Comparison of ENCODE assay signal across 8 cellular contexts in the genomic region with DNA sequence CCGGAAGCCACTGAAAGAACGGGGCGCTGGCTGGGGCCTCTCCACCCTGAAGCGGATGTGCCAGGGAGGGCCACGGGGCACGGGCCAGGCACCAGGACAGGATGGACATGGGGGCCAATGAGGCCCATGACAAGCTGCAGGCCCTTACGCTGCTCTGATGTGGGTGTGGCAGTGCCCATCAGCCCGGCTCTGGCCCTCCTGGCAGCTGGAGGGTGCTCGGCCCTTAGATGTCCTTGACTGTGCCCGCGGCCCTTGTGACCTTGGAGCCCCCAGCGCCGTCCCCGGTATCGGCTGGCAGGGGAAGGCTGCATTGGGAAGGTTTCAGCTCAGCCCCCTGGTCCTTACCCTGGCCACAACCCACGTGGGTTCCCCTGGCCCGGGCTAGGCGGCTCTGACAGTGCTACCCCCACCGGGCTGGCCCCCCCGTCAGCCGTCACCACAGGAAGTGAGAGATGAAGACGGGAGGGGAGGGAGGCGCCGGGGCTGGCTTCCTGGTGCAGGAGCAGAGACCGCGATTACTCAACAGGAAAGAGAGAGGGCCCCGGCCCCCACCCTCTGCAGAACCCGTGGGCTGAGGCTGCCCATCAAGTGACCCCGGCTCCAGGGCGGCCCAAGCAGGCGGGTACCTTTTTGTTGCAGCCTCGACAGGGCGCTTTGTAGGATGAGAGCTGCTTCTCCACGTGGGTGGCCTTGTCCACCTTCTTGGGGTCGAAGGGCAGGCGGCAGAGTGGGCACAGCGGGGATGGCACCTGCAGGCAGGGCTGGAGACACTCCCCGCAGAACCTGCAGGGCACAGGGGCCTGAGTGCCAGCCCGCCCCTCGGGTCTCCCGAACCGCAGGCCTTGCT. TPM values are rescaled to one million over a fixed set of nuclear protein-coding genes. Genes with fewer than 3 reads are reported as not detected.
A peak's percentile ranks its signal among the peaks of the same experiment; 100 is the strongest.
DNase-seq lines count a peak whose midpoint lies in the region; ATAC-seq and TF ChIP-seq lines count a peak whose summit lies in the region.

No MANE protein-coding gene starts in this region.

- H3K4me3 Mint-ChIP-seq in stimulated activated effector memory CD8-positive, alpha-beta T cell treated with anti-CD3 and anti-CD28 coated beads, Interleukin-12 subunit alpha, Interleukin-12 subunit beta, amount 100 ng/mL, for 72 hours, result peak overlapping the region; percentile 95

- BruUV-seq in PC-9 (replicated peaks; lab: Mats Ljungman, UMichigan), result no TSS peak

- intact Hi-C loops in colonic mucosa (cut with DNase I) (no loop called here), PC-9 (cut with micrococcal nuclease; ENCODE audit: unreplicated experiment) (no loop called here)

- POLR2A ChIA-PET in AG04449 (lab: Yijun Ruan, JAX), result no interaction called here
- POLR2A ChIA-PET in PC-9 (lab: Charles Lee; ENCODE audit: unreplicated experiment), result interaction anchor here (0.6 kb wide), 1 partner anchor 1027 kb away, joined by 3 read pairs; no protein-coding TSS in a partner anchor

- TF ChIP-seq CTCF in AG04449 (IDR thresholded peaks at IDR 0.05; ENCODE audit: insufficient read depth, low read length, missing control alignments), result no peak
- TF ChIP-seq CTCF in GM20000 (IDR thresholded peaks at IDR 0.05; ENCODE audit: extremely low read depth, missing control alignments), result no peak
- no peak for TF ChIP-seq CTCF in colonic mucosa (IDR thresholded peaks at IDR 0.05)
- no peak for TF ChIP-seq CTCF in PC-9 (conservative IDR thresholded peaks at IDR 0.05)

- H3K27me3 ChIP-seq in colonic mucosa (no peaks in the 10 kb centered on the region), mucosa of rectum (ENCODE audit: control insufficient read depth in 2 of 2, insufficient read depth in 2 of 2, low read length in 2 of 2) (no peaks in the 10 kb centered on the region), PC-9 (ENCODE audit: insufficient read depth, low read depth) (no peaks in the 10 kb centered on the region)

- H3F3A ChIP-seq in PC-9 (ENCODE audit: insufficient read depth, low read depth), result no peaks in the 10 kb centered on the region

- H3K4me1 Mint-ChIP-seq in stimulated activated effector memory CD8-positive, alpha-beta T cell treated with anti-CD3 and anti-CD28 coated beads, Interleukin-12 subunit alpha, Interleukin-12 subunit beta, amount 100 ng/mL, for 72 hours, result peaks cover 72% of the 10 kb centered on the region

- no peaks in the 10 kb centered on the region for H3K9me2 ChIP-seq in PC-9 (ENCODE audit: insufficient read depth)

- peak overlapping the region; percentile 94 for H3K27ac Mint-ChIP-seq in stimulated activated effector memory CD8-positive, alpha-beta T cell treated with anti-CD3 and anti-CD28 coated beads, Interleukin-12 subunit alpha, Interleukin-12 subunit beta, amount 100 ng/mL, for 72 hours

- CTCF ChIA-PET in AG04449 (lab: Yijun Ruan, JAX), result interaction anchor here (0.8 to 2.1 kb wide), 3 partner anchors 14 to 108 kb away, joined by 3 to 8 read pairs (median 3); no protein-coding TSS in a partner anchor
- CTCF ChIA-PET in PC-9 (lab: Charles Lee), result no interaction called here

- H2AFZ ChIP-seq in PC-9, result no peak overlapping the region

- peak overlapping the region; percentile 60 to 68 for H3K9ac ChIP-seq in colonic mucosa (ENCODE audit: low read depth in 2 of 2, low read length in 2 of 2)
- peak overlapping the region in 1 of 2 donors; percentile 54 for H3K9ac ChIP-seq in mucosa of rectum (ENCODE audit: low read depth in 1 of 2, low read length in 2 of 2)

- H3K36me3 Mint-ChIP-seq in stimulated activated effector memory CD8-positive, alpha-beta T cell treated with anti-CD3 and anti-CD28 coated beads, Interleukin-12 subunit alpha, Interleukin-12 subunit beta, amount 100 ng/mL, for 72 hours, result peaks cover 64% of the 10 kb centered on the region

- peaks cover 5% of the 10 kb centered on the region for H3K4me1 ChIP-seq in colonic mucosa
- H3K4me1 ChIP-seq in mucosa of rectum (ENCODE audit: control insufficient read depth in 2 of 2, insufficient read depth in 2 of 2, low read length in 2 of 2), result peaks cover 25 to 30% of the 10 kb centered on the region in 2 donors
- H3K4me1 ChIP-seq in PC-9 (replicated peaks; ENCODE audit: insufficient read depth), result peaks cover 11% of the 10 kb centered on the region

- peak; percentile 29 for DNase-seq in AG04449 (ENCODE audit: low read depth, low spot score)
- peak; percentile 95 for DNase-seq in GM20000 (ENCODE audit: low spot score)
- peak in 57 of 76 experiments; percentile 8 to 80 (median 53) for DNase-seq in HUDEP-2 (lab: John Stamatoyannopoulos, UW; ENCODE audit: unreplicated experiment in 76 of 76)
- peak; percentile 95 for DNase-seq in activated CD4-positive, alpha-beta T cell treated with anti-CD3 and anti-CD28 coated beads for 4 hours
- DNase-seq in colonic mucosa, result peak; percentile 84
- peak; percentile 87 for DNase-seq in stimulated activated effector memory CD8-positive, alpha-beta T cell treated with anti-CD3 and anti-CD28 coated beads, Interleukin-12 subunit alpha, Interleukin-12 subunit beta, amount 100 ng/mL, for 72 hours (ENCODE audit: low spot score in 2 of 2)
- no peak for DNase-seq in PC-9

- no peak overlapping the region for H3K4me2 ChIP-seq in PC-9

- peak; percentile 86 for ATAC-seq in stimulated activated effector memory CD8-positive, alpha-beta T cell treated with anti-CD3 and anti-CD28 coated beads, Interleukin-12 subunit alpha, Interleukin-12 subunit beta, amount 100 ng/mL, for 72 hours

- H3K9me3 Mint-ChIP-seq in stimulated activated effector memory CD8-positive, alpha-beta T cell treated with anti-CD3 and anti-CD28 coated beads, Interleukin-12 subunit alpha, Interleukin-12 subunit beta, amount 100 ng/mL, for 72 hours, result no peaks in the 10 kb centered on the region

- H3K36me3 ChIP-seq in colonic mucosa, result no peaks in the 10 kb centered on the region
- H3K36me3 ChIP-seq in mucosa of rectum (ENCODE audit: control insufficient read depth in 2 of 2, insufficient read depth in 2 of 2, low read length in 2 of 2), result peaks cover 0 to 13% of the 10 kb centered on the region in 2 donors
- no peaks in the 10 kb centered on the region for H3K36me3 ChIP-seq in PC-9 (ENCODE audit: low read depth)

- H3K27ac ChIP-seq in colonic mucosa (peak overlapping the region; percentile 59), mucosa of rectum (ENCODE audit: low read depth in 2 of 2, low read length in 2 of 2) (peak overlapping the region; percentile 72 to 86), PC-9 (no peak overlapping the region)

- H3K9me3 ChIP-seq in colonic mucosa (no peaks in the 10 kb centered on the region), mucosa of rectum (ENCODE audit: control insufficient read depth in 2 of 2, low read length in 2 of 2) (no peaks in the 10 kb centered on the region), PC-9 (ENCODE audit: insufficient read depth, low read depth) (no peaks in the 10 kb centered on the region)

- peaks cover 6% of the 10 kb centered on the region; the same call in 1 of the 2 replicates for H4K20me1 ChIP-seq in PC-9 (ENCODE audit: insufficient read depth)

- H3K4me3 ChIP-seq in AG04449 (ENCODE audit: low read depth, low read length) (no peak overlapping the region), colonic mucosa (peak overlapping the region; percentile 13), mucosa of rectum (ENCODE audit: low read length in 2 of 2) (peak overlapping the region; percentile 35 to 41), PC-9 (no peak overlapping the region)

- 0 out of 2 replicates have a peak, but pooled peaks cover 5% of the 10 kb centered on the region for H3K79me2 ChIP-seq in PC-9 (ENCODE audit: low read depth)

RNA-seq across cellular contexts. Expression of a gene that starts 5.3 kb away (rescaled TPM):
- 1 to 10 TPM; 9.2 to 9.3 TPM for total RNA-seq in colonic mucosa
- 25.6 and 29.4 TPM in 2 replicates for total RNA-seq in PC-9 (2021)

RNA-seq across cellular contexts. Expression of a gene that starts 5.4 kb away (rescaled TPM):
- 10 to 100 TPM in 1 of 2 donors, 1 to 10 TPM in 1; 7.8 to 23.1 TPM for total RNA-seq in colonic mucosa
- 20.0 and 38.0 TPM in 2 replicates for total RNA-seq in PC-9 (2021)

RNA-seq across cellular contexts. Expression of a gene that starts 14.6 kb away (rescaled TPM):
- total RNA-seq in colonic mucosa, result under 1 TPM; 0.25 to 0.40 TPM
- 1.3 and 2.0 TPM in 2 replicates for total RNA-seq in PC-9 (2021)

RNA-seq across cellular contexts. Expression of a gene that starts 38.0 kb away (rescaled TPM):
- 100 to 1,000 TPM in 1 of 2 donors, 10 to 100 TPM in 1; 86.2 to 132 TPM for total RNA-seq in colonic mucosa
- total RNA-seq in PC-9 (2021), result 146 and 168 TPM in 2 replicates

RNA-seq across cellular contexts. Expression of a gene that starts 50.0 kb away (rescaled TPM):
- 100 to 1,000 TPM; 368 to 389 TPM for total RNA-seq in colonic mucosa
- 6.3 and 8.0 TPM in 2 replicates for total RNA-seq in PC-9 (2021)

Comparison
In these comparisons a context has a peak if more than half of its experiments do, and no peak if none do; other contexts are left out.
1. DNase-seq: peak in AG04449 (single experiment), GM20000 (single experiment), HUDEP-2 (57 of 76), activated CD4-positive, alpha-beta T cell treated with anti-CD3 and anti-CD28 coated beads for 4 hours (2 of 2), colonic mucosa (single experiment) and stimulated activated effector memory CD8-positive, alpha-beta T cell treated with anti-CD3 and anti-CD28 coated beads, Interleukin-12 subunit alpha, Interleukin-12 subunit beta, amount 100 ng/mL, for 72 hours (2 of 2); none in PC-9 (0 of 2).
2. H3K4me3 ChIP-seq: peak in colonic mucosa (single experiment) and mucosa of rectum (2 of 2); none in AG04449 (single experiment) and PC-9 (single experiment).